In the genomic region with DNA sequence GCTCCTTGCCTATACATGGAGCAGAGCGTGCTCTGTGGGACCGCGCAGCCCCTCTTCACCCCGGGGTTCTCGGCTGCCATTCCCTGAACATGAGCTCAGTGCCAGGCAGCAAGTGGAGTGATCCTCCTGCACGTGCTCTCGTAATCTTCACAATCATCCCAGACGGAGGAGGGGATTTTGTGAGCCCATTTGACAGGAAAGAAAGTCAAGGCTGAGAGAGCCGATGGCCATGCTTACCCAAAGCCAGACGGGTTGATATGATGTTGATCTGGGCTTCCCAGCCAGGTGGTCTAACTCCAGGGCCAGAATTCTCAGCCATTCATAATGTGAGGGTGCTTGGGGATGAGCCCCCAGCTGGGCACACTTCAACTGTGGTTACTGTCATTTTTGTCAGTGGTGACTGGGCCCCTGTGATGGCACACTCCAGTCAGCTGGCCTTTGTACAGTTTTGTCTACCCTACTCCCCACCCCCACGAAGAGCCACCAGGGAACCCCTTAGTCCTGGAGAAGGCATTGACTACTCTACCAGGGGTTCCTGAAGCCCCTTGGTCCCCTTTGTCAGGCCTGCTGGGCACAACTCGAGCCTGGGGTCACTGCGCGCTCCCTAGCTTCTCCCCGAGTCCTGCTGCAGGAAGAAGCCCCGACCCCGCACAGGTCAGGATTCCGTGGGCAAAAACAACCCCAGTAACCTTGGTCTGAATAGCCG, we compare ENCODE assay signal across 1 cellular context.
TF ChIP-seq lines count a peak whose summit lies in the region.

No MANE protein-coding gene starts in this region.

TF ChIP-seq in HepG2, 621 proteins besides CTCF, POLR2A, EP300 and RAD21:
- no peak for TF ChIP-seq MAFG (CRISPR knock-in tag; IDR thresholded peaks at IDR 0.05)
- peak; percentile 57; the same call in 1 of the 2 replicates for TF ChIP-seq ZNF629 (CRISPR knock-in tag; conservative IDR thresholded peaks at IDR 0.05)
